8 cellular contexts compared by ENCODE assay signal in genomic region chr1:25922064-25922632, GRCh38. TPM values are rescaled to one million over a fixed set of nuclear protein-coding genes. Genes with fewer than 3 reads are reported as not detected.
DNase-seq lines count a peak whose midpoint lies in the region; ATAC-seq lines count a peak whose summit lies in the region.

No MANE protein-coding gene starts in this region.

- H3K9me3 Mint-ChIP-seq in CD8-positive, alpha-beta memory T cell, result no peaks in the 10 kb centered on the region

- intact Hi-C loops in posterior vena cava (cut with DNase I), result loop anchor here in 1 of 2 donors (5.0 kb wide), 1 partner anchor 1660 kb away; no protein-coding TSS in a partner anchor

- DNase-seq in CD8-positive, alpha-beta memory T cell, result no peak
- DNase-seq in NCI-H187 treated with DMSO at 0.1 percent for 48 hours (lab: John Stamatoyannopoulos, UW) (peak; percentile 24), occipital lobe (lab: John Stamatoyannopoulos, UW) (peak; percentile 64), posterior vena cava (ENCODE audit: low spot score) (no peak), SIG-M5 treated with dmso at 0.1 percent for 504 hours (lab: John Stamatoyannopoulos, UW; ENCODE audit: unreplicated experiment) (no peak)

- CTCF ChIA-PET in CD8-positive, alpha-beta memory T cell (lab: Charles Lee), result interaction anchor here (1.1 to 4.2 kb wide), 4 partner anchors 11 to 75 kb away, joined by 3 to 24 read pairs (median 4); partner anchors contain the start of gene PAFAH2

- H3K9me3 ChIP-seq in CD8-positive, alpha-beta memory T cell (ENCODE audit: low read length), result no peaks in the 10 kb centered on the region
- H3K9me3 ChIP-seq in endocrine pancreas (ENCODE audit: control insufficient read depth, low read length), result no peaks in the 10 kb centered on the region

- peak overlapping the region; percentile 53 for H3K4me3 ChIP-seq in CD8-positive, alpha-beta memory T cell (ENCODE audit: low read length)
- peak overlapping the region; percentile 57 for H3K4me3 ChIP-seq in endocrine pancreas (ENCODE audit: control insufficient read depth, insufficient read depth, low read length)

- H3K9ac ChIP-seq in endocrine pancreas (ENCODE audit: control insufficient read depth, insufficient read depth, low read length), result peak overlapping the region; percentile 81

- H3K4me1 ChIP-seq in CD8-positive, alpha-beta memory T cell (ENCODE audit: insufficient read depth, low read length), result peaks cover 35% of the 10 kb centered on the region
- H3K4me1 ChIP-seq in endocrine pancreas (ENCODE audit: control insufficient read depth, insufficient read depth, low read length), result peaks cover 6% of the 10 kb centered on the region

- no peaks in the 10 kb centered on the region for H3K27me3 ChIP-seq in CD8-positive, alpha-beta memory T cell (ENCODE audit: insufficient read depth, low read length, poor library complexity, severe bottlenecking)
- H3K27me3 ChIP-seq in endocrine pancreas (ENCODE audit: control insufficient read depth, insufficient read depth, low read length), result no peaks in the 10 kb centered on the region

- POLR2A ChIA-PET in CD8-positive, alpha-beta memory T cell (lab: Charles Lee), result interaction anchor here (0.6 to 2.1 kb wide), 3 partner anchors 27 to 75 kb away, joined by 4 to 15 read pairs (median 6); partner anchors contain the start of gene PAFAH2

- H3K4me1 Mint-ChIP-seq in CD8-positive, alpha-beta memory T cell, result peaks cover 27 to 36% (median 29%) of the 10 kb centered on the region in 3 donors

- peak overlapping the region; percentile 84 to 95 (median 86) for H3K4me3 Mint-ChIP-seq in CD8-positive, alpha-beta memory T cell

- peak overlapping the region; percentile 32 to 95 (median 72) for H3K27ac Mint-ChIP-seq in CD8-positive, alpha-beta memory T cell

- no peaks in the 10 kb centered on the region for H3K27me3 Mint-ChIP-seq in CD8-positive, alpha-beta memory T cell

- ATAC-seq in GM21723 (IDR thresholded peaks at IDR 0.05; ENCODE audit: unreplicated experiment), result no peak
- no peak for ATAC-seq in HG03571 (IDR thresholded peaks at IDR 0.05; ENCODE audit: unreplicated experiment)

- no peaks in the 10 kb centered on the region for H3K36me3 ChIP-seq in CD8-positive, alpha-beta memory T cell (ENCODE audit: insufficient read depth, low read length)
- H3K36me3 ChIP-seq in endocrine pancreas (ENCODE audit: control insufficient read depth, insufficient read depth, low read length), result no peaks in the 10 kb centered on the region

- H3K36me3 Mint-ChIP-seq in CD8-positive, alpha-beta memory T cell, result peaks cover 0 to 2% (median 0%) of the 10 kb centered on the region in 3 donors

- H3K27ac ChIP-seq in CD8-positive, alpha-beta memory T cell (ENCODE audit: low read depth, low read length), result no peak overlapping the region

RNA-seq across cellular contexts. Expression of gene STMN1, which starts 15.9 kb away (rescaled TPM):
- 100 to 1,000 TPM; 306 to 325 TPM for total RNA-seq in CD8-positive, alpha-beta memory T cell
- polyA plus RNA-seq in CD8-positive, alpha-beta memory T cell, result 88.7 TPM
- total RNA-seq in occipital lobe (706 TPM), posterior vena cava (10 to 100 TPM; 19.1 to 24.8 TPM)

RNA-seq across cellular contexts. Expression of gene PAQR7, which starts 46.6 kb away (rescaled TPM):
- total RNA-seq in CD8-positive, alpha-beta memory T cell, result 1 to 10 TPM; 7.9 to 8.1 TPM
- polyA plus RNA-seq in CD8-positive, alpha-beta memory T cell, result 0.09 TPM
- total RNA-seq in occipital lobe, result 8.1 TPM
- total RNA-seq in posterior vena cava, result 1 to 10 TPM; 5.9 to 7.1 TPM

Comparison
In these comparisons a context has a peak if more than half of its experiments do, and no peak if none do; other contexts are left out.
1. DNase-seq: peak in NCI-H187 treated with DMSO at 0.1 percent for 48 hours (single experiment) and occipital lobe (single experiment); none in CD8-positive, alpha-beta memory T cell (0 of 5), posterior vena cava (single experiment) and SIG-M5 treated with dmso at 0.1 percent for 504 hours (single experiment).
2. RNA of gene STMN1, which starts 15.9 kb away (total RNA-seq): 706 TPM in occipital lobe (single experiment) and 306 to 325 TPM in CD8-positive, alpha-beta memory T cell; 19.1 to 24.8 TPM in posterior vena cava; every median in the first group is over 10 times any median in the second.